In genomic region chr17:31490019-31490383, GRCh38 we compare ENCODE assay signal across 12 cellular contexts.
DNase-seq lines count a peak whose midpoint lies in the region; ATAC-seq and TF ChIP-seq lines count a peak whose summit lies in the region.
"Had no signal": no experiment of that assay in that cellular context is flagged by ENCODE, and none has a peak within 500 bp of the region (broad histone marks: within the 10 kb centered on the region; RNA-seq: fewer than 3 reads in every experiment).

No MANE protein-coding gene starts in this region.

- H3K9ac ChIP-seq in duodenal mucosa (ENCODE audit: low read depth in 1 of 2, low read length in 2 of 2) = peak overlapping the region; percentile 89 to 95

- H3K4me1 ChIP-seq in CD8-positive, alpha-beta T cell (ENCODE audit: insufficient read depth, low read length) = peaks cover 70% of the 10 kb centered on the region
- H3K4me1 ChIP-seq in duodenal mucosa (ENCODE audit: control insufficient read depth in 1 of 2, insufficient read depth in 2 of 2, low read length in 2 of 2) (peaks cover 61 to 75% of the 10 kb centered on the region in 2 donors), adrenal gland (replicated peaks in 1 of 2) (peaks cover 12 to 24% of the 10 kb centered on the region in 2 donors)

- CTCF ChIA-PET in CD8-positive, alpha-beta T cell (lab: Charles Lee) = interaction anchor here (1.2 to 1.3 kb wide), 2 partner anchors 10 to 20 kb away, joined by 3 to 5 read pairs; no protein-coding TSS in a partner anchor

- H3K27me3 Mint-ChIP-seq in CD8-positive, alpha-beta T cell (ENCODE audit: low read depth) = no peaks in the 10 kb centered on the region
- peaks cover 59% of the 10 kb centered on the region for H3K27me3 Mint-ChIP-seq in neural crest cell (ENCODE audit: low read depth)

- no peaks in the 10 kb centered on the region for H3K9me3 Mint-ChIP-seq in CD8-positive, alpha-beta T cell
- no peaks in the 10 kb centered on the region for H3K9me3 Mint-ChIP-seq in neural crest cell

- no peak for TF ChIP-seq POLR2A in adrenal gland (IDR thresholded peaks at IDR 0.05)

- ATAC-seq in CD8-positive, alpha-beta T cell = no peak
- no peak for ATAC-seq in HG03108 (IDR thresholded peaks at IDR 0.05; ENCODE audit: unreplicated experiment)

- WGBS in adrenal gland, 4 donors = 80 to 90% (median 84%) methylated on average over 7 of the region's 7 CpGs

- intact Hi-C loops in CD8-positive, alpha-beta T cell (cut with DNase I, micrococcal nuclease) = loop anchor here (5.0 kb wide), 3 partner anchors 173 to 663 kb away; partner anchors contain the start of gene EVI2B (in 1 of the 2)
- intact Hi-C loops in adrenal gland (cut with DNase I) = no loop called here

- no peak for DNase-seq in CD8-positive, alpha-beta T cell
- DNase-seq in NCI-H69 (lab: John Stamatoyannopoulos, UW) (peak; percentile 29), neural crest cell (ENCODE audit: low read depth, low spot score) (no peak), DMS53 (lab: John Stamatoyannopoulos, UW) (no peak), adrenal gland (no peak), DMS53 treated with DMSO at 0.1 percent for 48 hours (lab: John Stamatoyannopoulos, UW; ENCODE audit: unreplicated experiment) (no peak)
- DNase-seq: central memory CD4-positive, alpha-beta T cell; left cardiac atrium; MV-4-11; NCI-H774 had no signal

- peak overlapping the region; percentile 97 for H3K27ac Mint-ChIP-seq in CD8-positive, alpha-beta T cell
- no peak overlapping the region for H3K27ac Mint-ChIP-seq in neural crest cell (ENCODE audit: unreplicated experiment)

- TF ChIP-seq CTCF in CD8-positive, alpha-beta T cell (IDR thresholded peaks at IDR 0.05) = no peak
- TF ChIP-seq CTCF in neural crest cell (conservative IDR thresholded peaks at IDR 0.05) (no peak), adrenal gland (IDR thresholded peaks at IDR 0.05) (no peak)

- H3K27me3 ChIP-seq in CD8-positive, alpha-beta T cell (ENCODE audit: insufficient read depth, low read length) = no peaks in the 10 kb centered on the region
- H3K27me3 ChIP-seq in duodenal mucosa (ENCODE audit: control insufficient read depth in 1 of 2, insufficient read depth in 2 of 2, low read length in 2 of 2) (no peaks in the 10 kb centered on the region), adrenal gland (no peaks in the 10 kb centered on the region)

- POLR2A ChIA-PET in CD8-positive, alpha-beta T cell (lab: Charles Lee) = interaction anchor here (1.2 to 9.5 kb wide), 2 partner anchors 10 to 20 kb away, joined by 4 to 172 read pairs; no protein-coding TSS in a partner anchor

- peaks cover 72% of the 10 kb centered on the region for H3K4me1 Mint-ChIP-seq in CD8-positive, alpha-beta T cell (ENCODE audit: low read depth)
- H3K4me1 Mint-ChIP-seq in neural crest cell = peaks cover 9% of the 10 kb centered on the region

- peak overlapping the region; percentile 85 for H3K27ac ChIP-seq in CD8-positive, alpha-beta T cell (ENCODE audit: low read depth, low read length)
- no peak overlapping the region for H3K27ac ChIP-seq in duodenal mucosa (ENCODE audit: low read depth, low read length)
- H3K27ac ChIP-seq in adrenal gland = no peak overlapping the region

- peak overlapping the region; percentile 83 for H3K4me3 ChIP-seq in CD8-positive, alpha-beta T cell (ENCODE audit: low read depth, low read length)
- H3K4me3 ChIP-seq in duodenal mucosa (ENCODE audit: low read depth in 1 of 2, low read length in 2 of 2) (peak overlapping the region; percentile 75 to 86), adrenal gland (no peak overlapping the region)

- H3K36me3 Mint-ChIP-seq in CD8-positive, alpha-beta T cell = peaks cover 4% of the 10 kb centered on the region
- no peaks in the 10 kb centered on the region for H3K36me3 Mint-ChIP-seq in neural crest cell (ENCODE audit: low read depth)

- peak overlapping the region; percentile 92 for H3K4me3 Mint-ChIP-seq in CD8-positive, alpha-beta T cell
- H3K4me3 Mint-ChIP-seq in neural crest cell = peak overlapping the region; percentile 82

- H3K36me3 ChIP-seq in CD8-positive, alpha-beta T cell (ENCODE audit: insufficient read depth, low read length) = no peaks in the 10 kb centered on the region
- H3K36me3 ChIP-seq in duodenal mucosa (ENCODE audit: control insufficient read depth in 1 of 2, insufficient read depth in 2 of 2, low read length in 2 of 2) = no peaks in the 10 kb centered on the region
- no peaks in the 10 kb centered on the region for H3K36me3 ChIP-seq in adrenal gland (replicated peaks in 1 of 2)

- no peaks in the 10 kb centered on the region for H3K9me3 ChIP-seq in CD8-positive, alpha-beta T cell (ENCODE audit: low read length)
- H3K9me3 ChIP-seq in duodenal mucosa (ENCODE audit: control insufficient read depth in 1 of 2, low read length in 2 of 2) (no peaks in the 10 kb centered on the region), adrenal gland (replicated peaks in 1 of 3) (no peaks in the 10 kb centered on the region)

Comparison
In these comparisons a context has a peak if more than half of its experiments do, and no peak if none do; other contexts are left out.
1. H3K4me3 ChIP-seq: peak in CD8-positive, alpha-beta T cell (single experiment) and duodenal mucosa (2 of 2); none in adrenal gland (0 of 4).
2. intact Hi-C loops: an anchor here in CD8-positive, alpha-beta T cell (5.0 kb wide); none called in adrenal gland.